8 cellular contexts compared by ENCODE assay signal in genomic region chr10:35127289-35127891, GRCh38. TPM values are rescaled to one million over a fixed set of nuclear protein-coding genes. Genes with fewer than 3 reads are reported as not detected.
DNase-seq lines count a peak whose midpoint lies in the region; ATAC-seq and TF ChIP-seq lines count a peak whose summit lies in the region.

No MANE protein-coding gene starts in this region.

- CTCF ChIA-PET in activated CD8-positive, alpha-beta memory T cell treated with anti-CD3 and anti-CD28 coated beads, Interleukin-2, amount 10 ng/mL, durations not matched to agents 7 days and 5 days (lab: Charles Lee): interaction anchor here (1.3 to 12.2 kb wide), 10 partner anchors 8 to 226 kb away, joined by 3 to 208 read pairs (median 7); no protein-coding TSS in a partner anchor

- H3K4me3 Mint-ChIP-seq in activated CD8-positive, alpha-beta memory T cell treated with anti-CD3 and anti-CD28 coated beads, Interleukin-2, amount 10 ng/mL, durations not matched to agents 7 days and 5 days: peak overlapping the region; percentile 97
- H3K4me3 Mint-ChIP-seq in endodermal cell: peak overlapping the region; percentile 91

- no peaks in the 10 kb centered on the region for H3K36me3 ChIP-seq in endodermal cell (ENCODE audit: control insufficient read depth, insufficient read depth, low read length)

- ATAC-seq in GM21390 (IDR thresholded peaks at IDR 0.05; ENCODE audit: unreplicated experiment): peak; percentile 11
- peak; percentile 17 for ATAC-seq in activated CD8-positive, alpha-beta memory T cell treated with anti-CD3 and anti-CD28 coated beads, Interleukin-2, amount 10 ng/mL, durations not matched to agents 7 days and 5 days

- no peak for TF ChIP-seq POLR2A in NB4 (IDR thresholded peaks at IDR 0.05; ENCODE audit: extremely low read depth, insufficient read length)

- H3K27me3 ChIP-seq in endodermal cell (ENCODE audit: control insufficient read depth, insufficient read depth, low read length, poor library complexity, severe bottlenecking): no peaks in the 10 kb centered on the region

- 0 to 1% methylated on average over 19 to 56 of the region's 56 CpGs for WGBS in endodermal cell (ENCODE audit: insufficient coverage in 1 of 2, insufficient read length in 1 of 2), 2 experiments

- no peaks in the 10 kb centered on the region for H3K4me1 ChIP-seq in endodermal cell (ENCODE audit: control insufficient read depth, insufficient read depth, low read length)

- no peaks in the 10 kb centered on the region for H3K9me3 Mint-ChIP-seq in activated CD8-positive, alpha-beta memory T cell treated with anti-CD3 and anti-CD28 coated beads, Interleukin-2, amount 10 ng/mL, durations not matched to agents 7 days and 5 days (ENCODE audit: low read depth)
- H3K9me3 Mint-ChIP-seq in endodermal cell: peaks cover 2% of the 10 kb centered on the region

- no peaks in the 10 kb centered on the region for H3K9me3 ChIP-seq in endodermal cell (ENCODE audit: control insufficient read depth, low read length)

- DNase-seq in AG10803 (ENCODE audit: low read depth) (peak; percentile 70), NB4 (ENCODE audit: low read depth) (peak; percentile 66), endodermal cell (peak; percentile 82), midbrain (lab: John Stamatoyannopoulos, UW) (peak; percentile 49), NCI-H2196 (lab: John Stamatoyannopoulos, UW; ENCODE audit: unreplicated experiment) (no peak)
- DNase-seq in activated CD8-positive, alpha-beta memory T cell treated with anti-CD3 and anti-CD28 coated beads, Interleukin-2, amount 10 ng/mL, durations not matched to agents 7 days and 5 days: peak; percentile 79
- peak; percentile 31 to 48 for DNase-seq in stimulated activated CD8-positive, alpha-beta memory T cell treated with anti-CD3 and anti-CD28 coated beads, Interleukin-2, amount 100 ng/mL, for 1 hour (ENCODE audit: low read depth in 2 of 2)

- peak overlapping the region; percentile 98 for H3K9ac ChIP-seq in endodermal cell (ENCODE audit: extremely low read depth, low read length, poor library complexity, severe bottlenecking)

- peaks cover 46% of the 10 kb centered on the region for H3K4me1 Mint-ChIP-seq in activated CD8-positive, alpha-beta memory T cell treated with anti-CD3 and anti-CD28 coated beads, Interleukin-2, amount 10 ng/mL, durations not matched to agents 7 days and 5 days
- peaks cover 5% of the 10 kb centered on the region for H3K4me1 Mint-ChIP-seq in endodermal cell

- peak overlapping the region; percentile 98 for H3K27ac ChIP-seq in endodermal cell (ENCODE audit: low read depth, low read length)

- H3K36me3 Mint-ChIP-seq in activated CD8-positive, alpha-beta memory T cell treated with anti-CD3 and anti-CD28 coated beads, Interleukin-2, amount 10 ng/mL, durations not matched to agents 7 days and 5 days: peaks cover 14% of the 10 kb centered on the region
- peaks cover 5% of the 10 kb centered on the region for H3K36me3 Mint-ChIP-seq in endodermal cell (ENCODE audit: low read depth)

- no peak; the same call in 1 of the 2 replicates for TF ChIP-seq CTCF in AG10803 (conservative IDR thresholded peaks at IDR 0.05; ENCODE audit: low read length)
- TF ChIP-seq CTCF in NB4 (IDR thresholded peaks at IDR 0.05; ENCODE audit: low read depth, low read length): no peak
- TF ChIP-seq CTCF in endodermal cell (conservative IDR thresholded peaks at IDR 0.05): no peak

- peak overlapping the region; percentile 95 for H3K27ac Mint-ChIP-seq in activated CD8-positive, alpha-beta memory T cell treated with anti-CD3 and anti-CD28 coated beads, Interleukin-2, amount 10 ng/mL, durations not matched to agents 7 days and 5 days
- H3K27ac Mint-ChIP-seq in endodermal cell: peak overlapping the region; percentile 98

- H3K27me3 Mint-ChIP-seq in activated CD8-positive, alpha-beta memory T cell treated with anti-CD3 and anti-CD28 coated beads, Interleukin-2, amount 10 ng/mL, durations not matched to agents 7 days and 5 days: no peaks in the 10 kb centered on the region
- no peaks in the 10 kb centered on the region for H3K27me3 Mint-ChIP-seq in endodermal cell (ENCODE audit: insufficient read depth)

- peak overlapping the region; percentile 79 for H3K4me3 ChIP-seq in AG10803 (ENCODE audit: low read length)
- peak overlapping the region; percentile 77 for H3K4me3 ChIP-seq in NB4 (ENCODE audit: low read depth, low read length)
- H3K4me3 ChIP-seq in endodermal cell (ENCODE audit: low read length): peak overlapping the region; percentile 87

RNA-seq across cellular contexts. Expression of gene CREM, which starts 0.7 kb away (rescaled TPM):
- 100 to 1,000 TPM; 102 to 192 TPM for total RNA-seq in activated CD8-positive, alpha-beta memory T cell treated with anti-CD3 and anti-CD28 coated beads, Interleukin-2, amount 10 ng/mL, durations not matched to agents 7 days and 5 days
- total RNA-seq in endodermal cell: 10 to 100 TPM; 31.5 to 35.3 TPM
- polyA plus RNA-seq in endodermal cell (2013, experiment 1 of 2): 39.0 TPM
- polyA plus RNA-seq in endodermal cell (2013, experiment 2 of 2): 40.0 TPM

RNA-seq across cellular contexts. Expression of gene CUL2, which starts 37.2 kb away (rescaled TPM):
- total RNA-seq in activated CD8-positive, alpha-beta memory T cell treated with anti-CD3 and anti-CD28 coated beads, Interleukin-2, amount 10 ng/mL, durations not matched to agents 7 days and 5 days: 10 to 100 TPM; 37.4 to 44.5 TPM
- total RNA-seq in endodermal cell: 10 to 100 TPM; 39.2 to 41.5 TPM
- 41.0 TPM for polyA plus RNA-seq in endodermal cell (2013, experiment 1 of 2)
- 41.6 TPM for polyA plus RNA-seq in endodermal cell (2013, experiment 2 of 2)
